14 cellular contexts compared by ENCODE assay signal in genomic region chr7:36838616-36839015, GRCh38.
DNase-seq lines count a peak whose midpoint lies in the region; ATAC-seq and TF ChIP-seq lines count a peak whose summit lies in the region.
"Had no signal": no experiment of that assay in that cellular context is flagged by ENCODE, and none has a peak within 500 bp of the region (broad histone marks: within the 10 kb centered on the region; RNA-seq: fewer than 3 reads in every experiment).

No MANE protein-coding gene starts in this region.

- H3K4me1 ChIP-seq in SK-N-SH (ENCODE audit: control insufficient read depth in 1 of 2, insufficient read depth in 2 of 2, low read depth in 1 of 2, low read length in 1 of 2) (peaks cover 0 to 15% of the 10 kb centered on the region in 2 experiments; a peak in 1 of 4 replicates), Karpas-422 (ENCODE audit: low read length) (no peaks in the 10 kb centered on the region)

- H3K9me3 ChIP-seq in SK-N-SH (no peaks in the 10 kb centered on the region), WERI-Rb-1 (ENCODE audit: severe bottlenecking) (peaks cover 6% of the 10 kb centered on the region), neural cell (ENCODE audit: low read length) (no peaks in the 10 kb centered on the region), Karpas-422 (ENCODE audit: low read length) (no peaks in the 10 kb centered on the region)

- no peaks in the 10 kb centered on the region for H4K20me1 ChIP-seq in SK-N-SH (ENCODE audit: insufficient read depth)
- no peaks in the 10 kb centered on the region for H4K20me1 ChIP-seq in neural cell (ENCODE audit: insufficient read depth)
- H4K20me1 ChIP-seq in Karpas-422 (ENCODE audit: insufficient read depth, low read depth, low read length) = no peaks in the 10 kb centered on the region

- no peak overlapping the region for H3K9ac ChIP-seq in SK-N-SH
- peak overlapping the region; percentile 23 for H3K9ac ChIP-seq in neural cell (ENCODE audit: low read length)
- H3K9ac ChIP-seq in Karpas-422 (ENCODE audit: low read length) = no peak overlapping the region

- H2AFZ ChIP-seq in SK-N-SH (ENCODE audit: low read depth) (no peak overlapping the region), neural cell (ENCODE audit: low read depth, low read length) (no peak overlapping the region), Karpas-422 (ENCODE audit: low read length) (no peak overlapping the region)

- no peaks in the 10 kb centered on the region for H3F3A ChIP-seq in SK-N-SH (replicated peaks; ENCODE audit: insufficient read depth)
- no peaks in the 10 kb centered on the region for H3F3A ChIP-seq in neural cell (ENCODE audit: insufficient read depth, low read length, poor library complexity, severe bottlenecking)

- CTCF ChIA-PET in SK-N-SH (lab: Yijun Ruan, JAX) (interaction anchor here (1.9 to 2.2 kb wide), 2 partner anchors 11 to 360 kb away, joined by 5 to 6 read pairs; no protein-coding TSS in a partner anchor), HEK293T (lab: Yijun Ruan, JAX) (no interaction called here)

- no peak overlapping the region for H3K4me3 ChIP-seq in SK-N-SH (ENCODE audit: low read depth in 2 of 2, low read length in 1 of 2)
- peak overlapping the region; percentile 38 for H3K4me3 ChIP-seq in WERI-Rb-1 (ENCODE audit: low read depth, low read length)
- H3K4me3 ChIP-seq in neural cell (ENCODE audit: low read length) = no peak overlapping the region
- H3K4me3 ChIP-seq in Karpas-422 (ENCODE audit: low read length) = no peak overlapping the region

- H3K27me3 ChIP-seq in SK-N-SH (ENCODE audit: insufficient read depth) (no peaks in the 10 kb centered on the region), WERI-Rb-1 (ENCODE audit: insufficient read depth, low read depth, severe bottlenecking) (no peaks in the 10 kb centered on the region), neural cell (ENCODE audit: insufficient read depth, low read depth, low read length) (no peaks in the 10 kb centered on the region), Karpas-422 (ENCODE audit: low read length) (no peaks in the 10 kb centered on the region)

- ATAC-seq in SK-N-SH treated with all-trans-retinoic acid at 6 μM for 48 hours = no peak
- ATAC-seq: Panc1 had no signal

- H3K79me2 ChIP-seq in SK-N-SH (ENCODE audit: insufficient read depth) (no peaks in the 10 kb centered on the region), neural cell (replicated peaks; ENCODE audit: insufficient read depth, low read length) (no peaks in the 10 kb centered on the region), Karpas-422 (ENCODE audit: low read length) (no peaks in the 10 kb centered on the region)

- DNase-seq in SK-N-SH (no peak), WERI-Rb-1 (peak; percentile 81), Karpas-422 (no peak), GM20000 (ENCODE audit: low spot score) (no peak), HEK293T (ENCODE audit: extremely low spot score) (no peak)
- DNase-seq: MV-4-11, NCI-H1105 treated with DMSO at 0.1 percent for 48 hours, NCI-H2029 treated with DMSO at 0.1 percent for 48 hours, NCI-H2171 treated with DMSO at 0.1 percent for 48 hours, NCI-H446 treated with DMSO at 0.1 percent for 48 hours, NCI-H748 treated with DMSO at 0.1 percent for 48 hours had no signal

- POLR2A ChIA-PET in SK-N-SH (lab: Yijun Ruan, JAX) (no interaction called here), HEK293T (lab: Yijun Ruan, JAX) (no interaction called here)

- WGBS in SK-N-SH (ENCODE audit: low lambda C conversion rate) = 60% methylated on average over 3 of the region's 3 CpGs

- H3K4me2 ChIP-seq in SK-N-SH = no peak overlapping the region
- no peak overlapping the region for H3K4me2 ChIP-seq in neural cell (ENCODE audit: low read length)
- H3K4me2 ChIP-seq in Karpas-422 (ENCODE audit: low read depth, low read length, poor library complexity, severe bottlenecking) = no peak overlapping the region

- H3K36me3 ChIP-seq in SK-N-SH (replicated peaks in 1 of 2; ENCODE audit: control insufficient read depth in 1 of 2, insufficient read depth in 2 of 2, low read length in 1 of 2) (no peaks in the 10 kb centered on the region), WERI-Rb-1 (no peaks in the 10 kb centered on the region), neural cell (ENCODE audit: insufficient read depth, low read length) (no peaks in the 10 kb centered on the region), Karpas-422 (ENCODE audit: insufficient read depth, low read length) (no peaks in the 10 kb centered on the region)

- TF ChIP-seq RAD21 in SK-N-SH (IDR thresholded peaks at IDR 0.05; ENCODE audit: low read length) (no peak), neural cell (conservative IDR thresholded peaks at IDR 0.05) (no peak)

- TF ChIP-seq CTCF in SK-N-SH (IDR thresholded peaks at IDR 0.05) = no peak
- TF ChIP-seq CTCF in WERI-Rb-1 (IDR thresholded peaks at IDR 0.05; ENCODE audit: low read depth, low read length) = no peak
- no peak for TF ChIP-seq CTCF in neural cell (IDR thresholded peaks at IDR 0.05; ENCODE audit: poor library complexity, severe bottlenecking)
- no peak for TF ChIP-seq CTCF in GM20000 (IDR thresholded peaks at IDR 0.05; ENCODE audit: extremely low read depth, missing control alignments)

- TF ChIP-seq EP300 in SK-N-SH (IDR thresholded peaks at IDR 0.05; ENCODE audit: borderline replicate concordance in 1 of 2, low read depth in 1 of 2, low read length in 1 of 2) (no peak), neural cell (conservative IDR thresholded peaks at IDR 0.05; ENCODE audit: poor library complexity, severe bottlenecking) (peak; percentile 67)

- no peaks in the 10 kb centered on the region for H3K9me2 ChIP-seq in SK-N-SH
- no peaks in the 10 kb centered on the region for H3K9me2 ChIP-seq in neural cell (ENCODE audit: insufficient read depth, low read length)
- H3K9me2 ChIP-seq in Karpas-422 (replicated peaks; ENCODE audit: insufficient read depth, low read length) = no peaks in the 10 kb centered on the region

- no peak overlapping the region for H3K27ac ChIP-seq in SK-N-SH (ENCODE audit: low read depth in 2 of 2, low read length in 1 of 2)
- peak overlapping the region; percentile 35; the same call in 1 of the 2 replicates for H3K27ac ChIP-seq in WERI-Rb-1
- peak overlapping the region; percentile 57 for H3K27ac ChIP-seq in neural cell (ENCODE audit: low read length)
- H3K27ac ChIP-seq in Karpas-422 (ENCODE audit: low read length) = no peak overlapping the region

TF ChIP-seq in SK-N-SH, 30 proteins besides CTCF, POLR2A, EP300 and RAD21 (continues in another document):
- no peak for TF ChIP-seq USF2 (IDR thresholded peaks at IDR 0.05; ENCODE audit: borderline replicate concordance, low read depth, low read length)

TF ChIP-seq in SK-N-SH treated with all-trans-retinoic acid at 6 μM for 48 hours, 23 proteins besides CTCF, POLR2A, EP300 and RAD21 (continues in another document):
- TF ChIP-seq GLIS3 (CRISPR knock-in tag; IDR thresholded peaks at IDR 0.05) = no peak
- TF ChIP-seq ZFP30 (CRISPR knock-in tag; IDR thresholded peaks at IDR 0.05) = no peak

TF ChIP-seq in neural cell, 6 proteins besides CTCF, POLR2A, EP300 and RAD21:
- TF ChIP-seq MXI1 (conservative IDR thresholded peaks at IDR 0.05; ENCODE audit: poor library complexity, severe bottlenecking) (no peak), POLR2AphosphoS5 (IDR thresholded peaks at IDR 0.05) (peak; percentile 41)

TF ChIP-seq in HEK293T, 16 proteins besides CTCF, POLR2A, EP300 and RAD21:
- TF ChIP-seq LEF1 (IDR thresholded peaks at IDR 0.05; ENCODE audit: borderline replicate concordance) (no peak), TARDBP (IDR thresholded peaks at IDR 0.05) (no peak), HDGF (IDR thresholded peaks at IDR 0.05; ENCODE audit: borderline replicate concordance) (no peak)

Comparison
In these comparisons a context has a peak if more than half of its experiments do, and no peak if none do; other contexts are left out.
1. H3K27ac ChIP-seq: peak in WERI-Rb-1 (single experiment) and neural cell (single experiment); none in SK-N-SH (0 of 2) and Karpas-422 (single experiment).